ENCODE assay signal across 13 cellular contexts in genomic region chr10:11448190-11448544, GRCh38.
A peak's percentile ranks its signal among the peaks of the same experiment; 100 is the strongest.
DNase-seq lines count a peak whose midpoint lies in the region; ATAC-seq and TF ChIP-seq lines count a peak whose summit lies in the region.
"Had no signal": no experiment of that assay in that cellular context is flagged by ENCODE, and none has a peak within 500 bp of the region (broad histone marks: within the 10 kb centered on the region; RNA-seq: fewer than 3 reads in every experiment).

No MANE protein-coding gene starts in this region.

- H3K4me3 ChIP-seq in heart left ventricle (no peak overlapping the region), transverse colon (no peak overlapping the region), left ventricle myocardium inferior (no peak overlapping the region)
- H3K4me3 ChIP-seq: esophagus squamous epithelium had no signal

- WGBS in heart left ventricle, 4 donors: 54 to 65% (median 59%) methylated on average over 7 to 8 of the region's 8 CpGs
- WGBS in transverse colon (ENCODE audit: low coverage in 1 of 2), 2 donors: 49% methylated on average over 8 of the region's 8 CpGs; no CpG with 5 or more reads in 1 of the 2 donors

- H3K36me3 ChIP-seq in heart left ventricle: no peaks in the 10 kb centered on the region
- H3K36me3 ChIP-seq in transverse colon: no peaks in the 10 kb centered on the region
- H3K36me3 ChIP-seq in left ventricle myocardium inferior: no peaks in the 10 kb centered on the region
- H3K36me3 ChIP-seq: esophagus squamous epithelium had no signal

- no peak for TF ChIP-seq EP300 in transverse colon (IDR thresholded peaks at IDR 0.05; ENCODE audit: low read depth)

- ATAC-seq in heart left ventricle: no peak
- peak; percentile 35 for ATAC-seq in HG02610 (IDR thresholded peaks at IDR 0.05; ENCODE audit: unreplicated experiment)
- ATAC-seq in HG03460 (IDR thresholded peaks at IDR 0.05; ENCODE audit: unreplicated experiment): peak; percentile 39
- ATAC-seq: left cardiac atrium had no signal

- TF ChIP-seq POLR2A in heart left ventricle (IDR thresholded peaks at IDR 0.05) (no peak), transverse colon (IDR thresholded peaks at IDR 0.05) (no peak)

- in situ Hi-C loops in transverse colon (cut with MboI; ENCODE audit: low pct_ligation_motif_present in 1 of 4, low pct_unique_long_range_greater_than_20kb in 1 of 4, low sequenced_read_pairs in 3 of 4): no loop called here

- H3K27me3 ChIP-seq in heart left ventricle (peaks cover 0 to 25% (median 0%) of the 10 kb centered on the region in 9 donors), transverse colon (peaks cover 18% of the 10 kb centered on the region), left ventricle myocardium inferior (ENCODE audit: low read depth) (peaks cover 47% of the 10 kb centered on the region)

- no peak for TF ChIP-seq CTCF in heart left ventricle (IDR thresholded peaks at IDR 0.05)
- no peak for TF ChIP-seq CTCF in transverse colon (IDR thresholded peaks at IDR 0.05)
- no peak for TF ChIP-seq CTCF in left ventricle myocardium inferior (IDR thresholded peaks at IDR 0.05; ENCODE audit: borderline replicate concordance)

- no peak overlapping the region for H3K27ac ChIP-seq in heart left ventricle
- H3K27ac ChIP-seq in transverse colon: no peak overlapping the region
- H3K27ac ChIP-seq in left ventricle myocardium inferior (replicated peaks): no peak overlapping the region
- H3K27ac ChIP-seq: esophagus squamous epithelium had no signal

- intact Hi-C loops in cardiac septum (cut with DNase I) (no loop called here), heart left ventricle (cut with DNase I) (no loop called here), transverse colon (cut with DNase I; ENCODE audit: low total_unique reads) (no loop called here), left ventricle myocardium inferior (cut with micrococcal nuclease) (no loop called here)

- H3K4me1 ChIP-seq in heart left ventricle: no peaks in the 10 kb centered on the region
- H3K4me1 ChIP-seq in transverse colon: no peaks in the 10 kb centered on the region
- no peaks in the 10 kb centered on the region for H3K4me1 ChIP-seq in left ventricle myocardium inferior
- H3K4me1 ChIP-seq: esophagus squamous epithelium had no signal

- H3K9me3 ChIP-seq in heart left ventricle (no peaks in the 10 kb centered on the region), transverse colon (no peaks in the 10 kb centered on the region), left ventricle myocardium inferior (replicated peaks) (no peaks in the 10 kb centered on the region)
- H3K9me3 ChIP-seq: esophagus squamous epithelium had no signal

- DNase-seq in cardiac septum (ENCODE audit: low spot score) (peak; percentile 15), heart left ventricle (no peak), transverse colon (no peak), left ventricle myocardium inferior (no peak), NCI-H524 (lab: John Stamatoyannopoulos, UW) (no peak)
- DNase-seq in stimulated activated CD4-positive, alpha-beta T cell treated with anti-CD3 and anti-CD28 coated beads, Interleukin-4, amount 100 ng/mL, for 4 hours: no peak
- DNase-seq: activated CD4-positive, alpha-beta T cell treated with anti-CD3 and anti-CD28 coated beads, Interleukin-2, amount 10 ng/mL, durations not matched to agents 24 days and 14 days; amniotic stem cell; esophagus squamous epithelium; IMR-90; left cardiac atrium had no signal

Comparison
In these comparisons a context has a peak if more than half of its experiments do, and no peak if none do; other contexts are left out.
1. ATAC-seq: peak in HG02610 (single experiment) and HG03460 (single experiment); none in heart left ventricle (0 of 4).